In genomic region chr2:120395221-120395620, GRCh38 we compare ENCODE assay signal across 12 cellular contexts. TPM values are rescaled to one million over a fixed set of nuclear protein-coding genes. Genes with fewer than 3 reads are reported as not detected.
"Had no signal": no experiment of that assay in that cellular context is flagged by ENCODE, and none has a peak within 500 bp of the region (broad histone marks: within the 10 kb centered on the region; RNA-seq: fewer than 3 reads in every experiment).

No MANE protein-coding gene starts in this region.

- H3K9me3 ChIP-seq: adrenal gland, left lung, pancreas, SJSA1, upper lobe of right lung had no signal

- FAIRE-seq: endometrium, pancreas had no signal

- H3K27ac ChIP-seq: adrenal gland, left lung, pancreas, SJSA1, upper lobe of right lung had no signal

- DNase-seq: activated CD8-positive, alpha-beta T cell treated with anti-CD3 and anti-CD28 coated beads for 36 hours; activated naive CD4-positive, alpha-beta T cell treated with anti-CD3 and anti-CD28 coated beads, Interleukin-2, amount 10 ng/mL, durations not matched to agents 7 days and 5 days; activated T-cell treated with anti-CD3 and anti-CD28 coated beads for 4 hours; foreskin melanocyte; mesenchymal stem cell had no signal

- H3K4me1 ChIP-seq: adrenal gland, left lung, pancreas, upper lobe of right lung had no signal

- H3K4me3 ChIP-seq: adrenal gland, left lung, pancreas, SJSA1, upper lobe of right lung had no signal

- H3K36me3 ChIP-seq: adrenal gland, left lung, pancreas, SJSA1, upper lobe of right lung had no signal

- H3K27me3 ChIP-seq: adrenal gland, pancreas, SJSA1, upper lobe of right lung had no signal

RNA-seq across cellular contexts. Expression of gene INHBB, which starts 49.3 kb away (rescaled TPM):
- total RNA-seq: activated CD8-positive, alpha-beta T cell treated with anti-CD3 and anti-CD28 coated beads for 36 hours; activated T-helper 17 cell treated with anti-CD3 and anti-CD28 coated beads, Interleukin-2, amount 50 U/mL, for 72 hours had no signal
